ENCODE assay signal across 33 cellular contexts in the genomic region with DNA sequence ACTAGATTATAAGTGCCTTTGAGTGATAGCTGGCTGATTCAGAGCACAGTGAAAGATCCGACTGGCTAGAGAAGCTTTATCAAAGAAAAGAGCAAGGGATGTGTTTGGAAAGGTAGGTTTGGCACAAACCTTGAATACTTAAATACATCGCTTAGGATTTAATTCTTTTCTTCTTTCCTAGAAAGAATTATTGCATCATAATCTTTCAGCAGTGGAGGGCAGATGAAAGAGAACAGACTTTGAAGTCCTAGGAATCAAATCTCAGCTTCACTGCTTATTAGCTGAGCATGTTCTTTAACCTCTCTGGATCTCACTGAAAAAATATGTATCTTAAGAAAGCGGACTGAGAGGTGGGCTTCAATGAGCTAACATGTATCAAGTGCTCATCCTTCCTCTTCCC.
"Had no signal": no experiment of that assay in that cellular context is flagged by ENCODE, and none has a peak within 500 bp of the region (broad histone marks: within the 10 kb centered on the region; RNA-seq: fewer than 3 reads in every experiment).

No MANE protein-coding gene starts in this region.

- H3K27ac ChIP-seq: adrenal gland, body of pancreas, brain microvascular endothelial cell, breast epithelium, VCaP had no signal

- H3K4me3 ChIP-seq: adrenal gland, body of pancreas, breast epithelium had no signal

- H3K9me3 ChIP-seq: adrenal gland, body of pancreas, breast epithelium had no signal

- H3K4me1 ChIP-seq: adrenal gland, body of pancreas, breast epithelium had no signal

- DNase-seq: activated B cell treated with CpG ODN at 0.5 μM for 24 hours; activated CD4-positive, alpha-beta memory T cell treated with anti-CD3 and anti-CD28 coated beads for 36 hours; activated CD4-positive, alpha-beta T cell treated with anti-CD3 and anti-CD28 coated beads for 4 hours; activated CD4-positive, alpha-beta T cell treated with anti-CD3 and anti-CD28 coated beads, Interleukin-2, amount 10 ng/mL, durations not matched to agents 24 days and 14 days; activated CD4-positive, alpha-beta T cell treated with anti-CD3 and anti-CD28 coated beads, Interleukin-2, amount 50 U/mL, for 1 hour; activated CD4-positive, alpha-beta T cell treated with anti-CD3 and anti-CD28 coated beads, Interleukin-2, amount 50 U/mL, for 4 hours; activated CD4-positive, CD25-positive, alpha-beta regulatory T cell treated with anti-CD3 and anti-CD28 coated beads, Interleukin-2, amount 50 U/mL, for 72 hours; activated CD8-positive, alpha-beta memory T cell treated with anti-CD3 and anti-CD28 coated beads, Interleukin-2, amount 50 U/mL, for 4 hours; activated CD8-positive, alpha-beta T cell treated with anti-CD3 and anti-CD28 coated beads for 36 hours; activated effector memory CD4-positive, alpha-beta T cell treated with anti-CD3 and anti-CD28 coated beads, Interleukin-2, amount 50 U/mL, for 16 hours; activated gamma-delta T cell treated with Interleukin-2 at 50 U/mL for 16 hours; activated naive CD4-positive, alpha-beta T cell; activated naive CD4-positive, alpha-beta T cell treated with anti-CD3 and anti-CD28 coated beads for 36 hours; activated naive CD4-positive, alpha-beta T cell treated with anti-CD3 and anti-CD28 coated beads, Interleukin-2, amount 50 U/mL, for 16 hours; activated naive CD8-positive, alpha-beta T cell treated with anti-CD3 and anti-CD28 coated beads for 36 hours; activated T-cell treated with anti-CD3 and anti-CD28 coated beads for 4 hours; activated T-cell treated with anti-CD3 and anti-CD28 coated beads, Interleukin-2, amount 50 U/mL, for 1 hour; activated T-cell treated with anti-CD3 and anti-CD28 coated beads, Interleukin-2, amount 50 U/mL, for 4 hours; activated T-cell treated with anti-CD3 and anti-CD28 coated beads, Interleukin-2, amount 50 U/mL, for 72 hours; adrenal gland; amniotic stem cell; aorta; body of pancreas; brain microvascular endothelial cell; central memory CD4-positive, alpha-beta T cell; T-helper 2 cell; T-helper 9 cell had no signal

- H3K36me3 ChIP-seq: adrenal gland, brain microvascular endothelial cell, breast epithelium had no signal

- FAIRE-seq: astrocyte, TTC549 had no signal

- H3K27me3 ChIP-seq: adrenal gland, body of pancreas, breast epithelium had no signal

- ATAC-seq: activated CD8-positive, alpha-beta T cell treated with anti-CD3 and anti-CD28 coated beads for 36 hours; activated naive CD4-positive, alpha-beta T cell treated with anti-CD3 and anti-CD28 coated beads, Interleukin-2, amount 50 U/mL, for 72 hours; activated T-cell treated with anti-CD3 and anti-CD28 coated beads, Interleukin-2, amount 50 U/mL, for 4 hours; activated T-cell treated with anti-CD3 and anti-CD28 coated beads, Interleukin-2, amount 50 U/mL, for 72 hours; activated T-helper 17 cell treated with anti-CD3 and anti-CD28 coated beads, Interleukin-2, amount 50 U/mL, for 72 hours; body of pancreas had no signal
